In the genomic region with DNA sequence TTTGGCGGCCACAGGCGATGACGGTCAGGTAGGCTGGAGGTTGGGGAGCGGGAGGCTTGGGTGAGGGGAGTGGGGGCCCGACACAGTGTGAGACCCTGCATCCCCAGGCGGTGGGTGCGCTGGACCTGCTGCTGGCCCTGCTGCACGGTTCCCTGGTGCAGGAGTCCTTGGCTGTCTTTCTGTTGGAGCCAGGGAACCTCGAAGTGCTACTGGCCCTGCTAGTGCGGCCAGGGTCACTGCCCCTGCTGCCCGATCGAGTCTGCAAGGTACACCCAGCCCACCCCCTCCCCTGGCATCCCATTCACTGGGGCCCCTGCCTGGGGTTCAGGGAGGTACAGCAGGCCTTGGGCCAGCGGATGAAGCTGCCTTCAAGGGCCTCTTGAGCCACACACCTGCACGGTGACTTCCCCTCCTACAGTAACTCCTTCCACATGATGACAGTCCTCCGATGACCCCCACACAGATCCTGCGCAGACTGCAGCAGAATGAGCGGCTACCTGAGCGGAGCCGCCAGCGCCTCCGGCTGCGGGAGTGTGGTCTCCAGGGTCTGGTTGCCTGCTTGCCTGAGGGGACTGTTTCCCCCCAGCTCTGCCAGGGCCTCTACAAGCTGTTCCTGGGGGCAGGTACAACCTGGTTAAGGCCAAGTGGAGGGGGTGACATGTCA, we compare ENCODE assay signal across 19 cellular contexts. TPM values are rescaled to one million over a fixed set of nuclear protein-coding genes. Genes with fewer than 3 reads are reported as not detected.
DNase-seq lines count a peak whose midpoint lies in the region; ATAC-seq and TF ChIP-seq lines count a peak whose summit lies in the region.
"Had no signal": no experiment of that assay in that cellular context is flagged by ENCODE, and none has a peak within 500 bp of the region (broad histone marks: within the 10 kb centered on the region; RNA-seq: fewer than 3 reads in every experiment).

No MANE protein-coding gene starts in this region.

- peaks cover 55 to 90% (median 72%) of the 10 kb centered on the region in 11 experiments for H3K36me3 ChIP-seq in BLaER1 treated with 17β-estradiol and CSF1 and Interleukin-3, amounts not matched to agents 10 nM and 100 nM
- peaks cover 47% of the 10 kb centered on the region for H3K36me3 ChIP-seq in NT2/D1 (ENCODE audit: insufficient read depth, insufficient read length, low read length)
- H3K36me3 ChIP-seq: SJSA1 had no signal

- H3K9ac ChIP-seq in BLaER1 treated with 17β-estradiol and CSF1 and Interleukin-3, amounts not matched to agents 10 nM and 100 nM = no peak overlapping the region
- H3K9ac ChIP-seq in NT2/D1 (ENCODE audit: insufficient read length, low read depth) = peak overlapping the region; percentile 52

- peaks cover 47 to 61% (median 52%) of the 10 kb centered on the region in 10 experiments for H3K4me1 ChIP-seq in BLaER1 treated with 17β-estradiol and CSF1 and Interleukin-3, amounts not matched to agents 10 nM and 100 nM
- peaks cover 25% of the 10 kb centered on the region for H3K4me1 ChIP-seq in NT2/D1 (ENCODE audit: insufficient read depth, insufficient read length)
- H3K4me1 ChIP-seq: colonic mucosa had no signal

- H3K9me3 Mint-ChIP-seq in central memory CD8-positive, alpha-beta T cell = no peaks in the 10 kb centered on the region
- H3K9me3 Mint-ChIP-seq in mesothelial cell of epicardium = no peaks in the 10 kb centered on the region
- H3K9me3 Mint-ChIP-seq: activated naive CD4-positive, alpha-beta T cell treated with anti-CD3 and anti-CD28 coated beads, Interleukin-2, amount 10 ng/mL, durations not matched to agents 7 days and 5 days had no signal

- peak; percentile 7 for TF ChIP-seq CTCF in mesothelial cell of epicardium (IDR thresholded peaks at IDR 0.05; ENCODE audit: unreplicated experiment)

- H3K36me3 Mint-ChIP-seq in central memory CD8-positive, alpha-beta T cell (ENCODE audit: insufficient read depth) = peaks cover 30% of the 10 kb centered on the region
- peaks cover 2% of the 10 kb centered on the region for H3K36me3 Mint-ChIP-seq in mesothelial cell of epicardium

- peaks cover 21% of the 10 kb centered on the region for H3K4me1 Mint-ChIP-seq in central memory CD8-positive, alpha-beta T cell
- H3K4me1 Mint-ChIP-seq in mesothelial cell of epicardium = peaks cover 10% of the 10 kb centered on the region

- peaks cover 0 to 96% (median 0%) of the 10 kb centered on the region in 11 experiments; a peak in 6 of 22 replicates for H4K20me1 ChIP-seq in BLaER1 treated with 17β-estradiol and CSF1 and Interleukin-3, amounts not matched to agents 10 nM and 100 nM

- H3K27me3 ChIP-seq in BLaER1 treated with 17β-estradiol and CSF1 and Interleukin-3, amounts not matched to agents 10 nM and 100 nM = no peaks in the 10 kb centered on the region
- H3K27me3 ChIP-seq in NT2/D1 (ENCODE audit: insufficient read depth, insufficient read length) = no peaks in the 10 kb centered on the region
- H3K27me3 ChIP-seq: colonic mucosa, foreskin keratinocyte, right lobe of liver, SJSA1, stomach, upper lobe of left lung had no signal

- ATAC-seq in central memory CD8-positive, alpha-beta T cell (replicated peaks; ENCODE audit: extremely low read depth, poor library complexity, severe bottlenecking) = no peak
- no peak for ATAC-seq in left lobe of liver

- peak overlapping the region in 1 of 11 experiments; percentile 59; a peak in 1 of 22 replicates for H3K27ac ChIP-seq in BLaER1 treated with 17β-estradiol and CSF1 and Interleukin-3, amounts not matched to agents 10 nM and 100 nM
- H3K27ac ChIP-seq: colonic mucosa, foreskin keratinocyte, right lobe of liver, SJSA1 had no signal

- no peak overlapping the region for H3K4me3 ChIP-seq in BLaER1 treated with 17β-estradiol and CSF1 and Interleukin-3, amounts not matched to agents 10 nM and 100 nM
- no peak overlapping the region for H3K4me3 ChIP-seq in NT2/D1 (ENCODE audit: insufficient read length, low read depth)
- H3K4me3 ChIP-seq: colonic mucosa, mucosa of descending colon, right lobe of liver, SJSA1, stomach, upper lobe of left lung had no signal

- H3K27ac Mint-ChIP-seq in central memory CD8-positive, alpha-beta T cell (ENCODE audit: low read depth) = peak overlapping the region; percentile 84
- H3K27ac Mint-ChIP-seq in mesothelial cell of epicardium = no peak overlapping the region
- H3K27ac Mint-ChIP-seq: activated naive CD4-positive, alpha-beta T cell treated with anti-CD3 and anti-CD28 coated beads, Interleukin-2, amount 10 ng/mL, durations not matched to agents 7 days and 5 days had no signal

- DNase-seq in NT2/D1 (ENCODE audit: low read depth, low spot score) (no peak), mesothelial cell of epicardium (ENCODE audit: low spot score in 2 of 2, unreplicated experiment in 2 of 2) (no peak), NCI-H128 (lab: John Stamatoyannopoulos, UW; ENCODE audit: unreplicated experiment) (no peak), HuH-7 (ENCODE audit: low spot score) (no peak), left lobe of liver (ENCODE audit: low spot score) (no peak), NCI-H774 (lab: John Stamatoyannopoulos, UW) (no peak)
- DNase-seq in central memory CD8-positive, alpha-beta T cell (ENCODE audit: low spot score in 2 of 2) = no peak
- DNase-seq: NCI-H1105, NCI-H2107 had no signal

- peak overlapping the region; percentile 13 to 88 (median 79); a peak in 15 of 22 replicates for H3K4me2 ChIP-seq in BLaER1 treated with 17β-estradiol and CSF1 and Interleukin-3, amounts not matched to agents 10 nM and 100 nM

- H3K27me3 Mint-ChIP-seq in central memory CD8-positive, alpha-beta T cell = no peaks in the 10 kb centered on the region
- H3K27me3 Mint-ChIP-seq in mesothelial cell of epicardium (ENCODE audit: low read depth) = no peaks in the 10 kb centered on the region
- H3K27me3 Mint-ChIP-seq: activated naive CD4-positive, alpha-beta T cell treated with anti-CD3 and anti-CD28 coated beads, Interleukin-2, amount 10 ng/mL, durations not matched to agents 7 days and 5 days had no signal

- H3K9me3 ChIP-seq in BLaER1 treated with 17β-estradiol and CSF1 and Interleukin-3, amounts not matched to agents 10 nM and 100 nM (replicated peaks in 1 of 11) = no peaks in the 10 kb centered on the region
- no peaks in the 10 kb centered on the region for H3K9me3 ChIP-seq in NT2/D1 (ENCODE audit: insufficient read depth, low read length)
- H3K9me3 ChIP-seq: Caco-2, colonic mucosa, mucosa of descending colon, right lobe of liver, SJSA1, stomach, upper lobe of left lung had no signal

- H3K4me3 Mint-ChIP-seq in central memory CD8-positive, alpha-beta T cell = no peak overlapping the region
- no peak overlapping the region for H3K4me3 Mint-ChIP-seq in mesothelial cell of epicardium
- H3K4me3 Mint-ChIP-seq: activated naive CD4-positive, alpha-beta T cell treated with anti-CD3 and anti-CD28 coated beads, Interleukin-2, amount 10 ng/mL, durations not matched to agents 7 days and 5 days had no signal

RNA-seq across cellular contexts. Expression of gene NBEAL2, which starts 19.5 kb away (rescaled TPM):
- total RNA-seq in mesothelial cell of epicardium (83.5 to 86.9 TPM (median 84.2 TPM) in 3 replicates), left lobe of liver (12.2 TPM)

RNA-seq across cellular contexts. Expression of gene CCDC12, which starts 22.4 kb away (rescaled TPM):
- total RNA-seq in mesothelial cell of epicardium (49.7 to 52.4 TPM (median 50.5 TPM) in 3 replicates), left lobe of liver (19.3 TPM)
